Comparison of ENCODE assay signal across 26 cellular contexts in genomic region chr21:38675450-38675849, GRCh38.
"Had no signal": no experiment of that assay in that cellular context is flagged by ENCODE, and none has a peak within 500 bp of the region (broad histone marks: within the 10 kb centered on the region; RNA-seq: fewer than 3 reads in every experiment).

No MANE protein-coding gene starts in this region.

- H3K9me3 Mint-ChIP-seq: activated B cell treated with CpG ODN at 0.5 μM for 24 hours; activated CD4-positive, alpha-beta memory T cell treated with anti-CD3 and anti-CD28 coated beads, Interleukin-2, amount 10 ng/mL, durations not matched to agents 7 days and 5 days; activated naive CD4-positive, alpha-beta T cell treated with anti-CD3 and anti-CD28 coated beads for 36 hours; activated naive CD8-positive, alpha-beta T cell treated with anti-CD3 and anti-CD28 coated beads, Interleukin-2, amount 10 ng/mL, durations not matched to agents 7 days and 5 days; activated T-cell treated with anti-CD3 and anti-CD28 coated beads, Interleukin-2, amount 50 U/mL, for 72 hours; central memory CD8-positive, alpha-beta T cell; effector memory CD8-positive, alpha-beta T cell had no signal

- H3K4me1 Mint-ChIP-seq: activated B cell treated with CpG ODN at 0.5 μM for 24 hours, T-helper 17 cell had no signal

- H3K36me3 ChIP-seq: breast epithelium, colonic mucosa, esophagus muscularis mucosa, gastrocnemius medialis, lower lobe of right lung, prostate gland, spleen, thyroid gland had no signal

- H3K27ac ChIP-seq: breast epithelium, colonic mucosa, dorsolateral prefrontal cortex, esophagus muscularis mucosa, gastrocnemius medialis, lower lobe of right lung, prostate gland, spleen, thyroid gland had no signal

- H3K36me3 Mint-ChIP-seq: activated naive CD8-positive, alpha-beta T cell treated with anti-CD3 and anti-CD28 coated beads, Interleukin-2, amount 10 ng/mL, durations not matched to agents 7 days and 5 days; naive thymus-derived CD4-positive, alpha-beta T cell had no signal

- H3K4me1 ChIP-seq: breast epithelium, colonic mucosa, prostate gland had no signal

- H3K4me3 ChIP-seq: breast epithelium, colonic mucosa, dorsolateral prefrontal cortex, esophagus muscularis mucosa, gastrocnemius medialis, lower lobe of right lung, prostate gland, spleen, thyroid gland had no signal

- H3K9me3 ChIP-seq: breast epithelium, colonic mucosa, esophagus muscularis mucosa, gastrocnemius medialis, lower lobe of right lung, prostate gland, spleen, thyroid gland had no signal

- H3K27me3 ChIP-seq: colonic mucosa, thyroid gland had no signal

- ATAC-seq: activated T-cell treated with anti-CD3 and anti-CD28 coated beads, Interleukin-2, amount 50 U/mL, for 72 hours; effector memory CD8-positive, alpha-beta T cell; gastrocnemius medialis; left cardiac atrium; lower lobe of right lung; naive thymus-derived CD4-positive, alpha-beta T cell; T-helper 17 cell had no signal

- DNase-seq: activated B cell treated with CpG ODN at 0.5 μM for 24 hours; activated CD4-positive, alpha-beta memory T cell treated with anti-CD3 and anti-CD28 coated beads, Interleukin-2, amount 10 ng/mL, durations not matched to agents 7 days and 5 days; activated CD4-positive, alpha-beta T cell treated with anti-CD3 and anti-CD28 coated beads for 4 hours; activated effector memory CD4-positive, alpha-beta T cell treated with Interleukin-2 at 50 U/mL for 16 hours; activated naive CD4-positive, alpha-beta T cell treated with anti-CD3 and anti-CD28 coated beads for 36 hours; activated naive CD8-positive, alpha-beta T cell treated with anti-CD3 and anti-CD28 coated beads, Interleukin-2, amount 10 ng/mL, durations not matched to agents 7 days and 5 days; activated T-cell treated with anti-CD3 and anti-CD28 coated beads, Interleukin-2, amount 50 U/mL, for 72 hours; amniotic stem cell; colonic mucosa; dorsolateral prefrontal cortex; effector memory CD8-positive, alpha-beta T cell; gastrocnemius medialis; head of caudate nucleus; islet precursor cell; left cardiac atrium; lower lobe of right lung; naive thymus-derived CD4-positive, alpha-beta T cell; spleen; stimulated activated CD4-positive, alpha-beta T cell treated with anti-CD3 and anti-CD28 coated beads, Interleukin-4, amount 100 ng/mL, for 24 hours; stimulated activated naive CD4-positive, alpha-beta T cell treated with Interleukin-2 at 50 U/mL for 16 hours; T-helper 17 cell; thyroid gland had no signal

- H3K4me3 Mint-ChIP-seq: activated B cell treated with CpG ODN at 0.5 μM for 24 hours; activated CD4-positive, alpha-beta memory T cell treated with anti-CD3 and anti-CD28 coated beads, Interleukin-2, amount 10 ng/mL, durations not matched to agents 7 days and 5 days; activated naive CD4-positive, alpha-beta T cell treated with anti-CD3 and anti-CD28 coated beads for 36 hours; activated naive CD8-positive, alpha-beta T cell treated with anti-CD3 and anti-CD28 coated beads, Interleukin-2, amount 10 ng/mL, durations not matched to agents 7 days and 5 days; activated T-cell treated with anti-CD3 and anti-CD28 coated beads, Interleukin-2, amount 50 U/mL, for 72 hours; central memory CD8-positive, alpha-beta T cell; effector memory CD8-positive, alpha-beta T cell; T-helper 17 cell had no signal

- H3K27ac Mint-ChIP-seq: activated B cell treated with CpG ODN at 0.5 μM for 24 hours; activated CD4-positive, alpha-beta memory T cell treated with anti-CD3 and anti-CD28 coated beads, Interleukin-2, amount 10 ng/mL, durations not matched to agents 7 days and 5 days; activated naive CD4-positive, alpha-beta T cell treated with anti-CD3 and anti-CD28 coated beads for 36 hours; activated naive CD8-positive, alpha-beta T cell treated with anti-CD3 and anti-CD28 coated beads, Interleukin-2, amount 10 ng/mL, durations not matched to agents 7 days and 5 days; activated T-cell treated with anti-CD3 and anti-CD28 coated beads, Interleukin-2, amount 50 U/mL, for 72 hours; effector memory CD8-positive, alpha-beta T cell; naive thymus-derived CD4-positive, alpha-beta T cell; T-helper 17 cell had no signal
